22 cellular contexts compared by ENCODE assay signal in the genomic region with DNA sequence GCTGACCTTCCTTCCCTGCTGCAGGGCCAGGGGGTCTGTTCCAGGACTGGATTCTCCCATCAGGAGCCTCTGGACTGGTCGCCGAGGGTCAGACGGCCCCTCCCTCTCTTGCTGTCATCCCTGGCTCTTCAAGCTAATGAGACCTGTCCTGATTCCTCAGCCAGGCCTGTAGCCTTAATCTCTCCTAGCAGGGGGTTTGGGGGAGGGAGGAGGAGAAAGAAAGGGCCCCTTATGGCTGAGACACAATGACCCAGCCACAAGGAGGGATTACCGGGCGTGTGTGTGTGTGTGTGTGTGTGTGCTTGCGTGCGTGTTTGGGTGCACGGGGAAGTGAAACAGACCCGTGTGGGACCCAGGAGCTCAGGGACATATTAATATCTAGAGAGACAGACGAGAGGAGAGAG. TPM values are rescaled to one million over a fixed set of nuclear protein-coding genes. Genes with fewer than 3 reads are reported as not detected.
DNase-seq lines count a peak whose midpoint lies in the region; ATAC-seq and TF ChIP-seq lines count a peak whose summit lies in the region.
"Had no signal": no experiment of that assay in that cellular context is flagged by ENCODE, and none has a peak within 500 bp of the region (broad histone marks: within the 10 kb centered on the region; RNA-seq: fewer than 3 reads in every experiment).

No MANE protein-coding gene starts in this region.

- no peak overlapping the region for H2BK120ac ChIP-seq in mesendoderm (ENCODE audit: low read depth, low read length)

- no peak overlapping the region for H2BK15ac ChIP-seq in mesendoderm (replicated peaks; ENCODE audit: low read depth)

- no peak overlapping the region for H4K5ac ChIP-seq in mesendoderm (ENCODE audit: low read length)

- H3K27ac ChIP-seq in BLaER1 treated with 17β-estradiol and CSF1 and Interleukin-3, amounts not matched to agents 10 nM and 100 nM: no peak overlapping the region
- H3K27ac ChIP-seq in HEK293 (ENCODE audit: extremely low read depth, low read depth, low read length): no peak overlapping the region
- no peak overlapping the region for H3K27ac ChIP-seq in mesendoderm (ENCODE audit: low read depth, low read length)
- H3K27ac ChIP-seq: adrenal gland, pancreas, skin epidermis had no signal

- no peak for ATAC-seq in HG02610 (IDR thresholded peaks at IDR 0.05; ENCODE audit: unreplicated experiment)
- ATAC-seq: pancreas had no signal

- no peak overlapping the region for H3K4ac ChIP-seq in mesendoderm (ENCODE audit: low read depth, low read length)

- peaks cover 11 to 28% (median 20%) of the 10 kb centered on the region in 11 experiments for H3K27me3 ChIP-seq in BLaER1 treated with 17β-estradiol and CSF1 and Interleukin-3, amounts not matched to agents 10 nM and 100 nM
- H3K27me3 ChIP-seq in mesendoderm (ENCODE audit: insufficient read depth, low read length, poor library complexity): no peaks in the 10 kb centered on the region
- H3K27me3 ChIP-seq: adrenal gland, pancreas had no signal

- no peaks in the 10 kb centered on the region for H3K79me1 ChIP-seq in mesendoderm (ENCODE audit: low read length)

- CTCF ChIA-PET in HEK293 (lab: Yijun Ruan, JAX): interaction anchor here (0.7 to 2.6 kb wide), 5 partner anchors 20 to 120 kb away, joined by 4 to 16 read pairs (median 4); no protein-coding TSS in a partner anchor
- CTCF ChIA-PET in activated naive CD4-positive, alpha-beta T cell treated with anti-CD3 and anti-CD28 coated beads for 36 hours (lab: Charles Lee): interaction anchor here (1.1 to 1.9 kb wide), 2 partner anchors 43 to 49 kb away, joined by 4 to 6 read pairs; no protein-coding TSS in a partner anchor

- peaks cover 0 to 11% (median 2%) of the 10 kb centered on the region in 10 experiments; a peak in 3 of 20 replicates for H3K4me1 ChIP-seq in BLaER1 treated with 17β-estradiol and CSF1 and Interleukin-3, amounts not matched to agents 10 nM and 100 nM
- no peaks in the 10 kb centered on the region for H3K4me1 ChIP-seq in HEK293 (ENCODE audit: control insufficient read depth, insufficient read depth, low read length)
- H3K4me1 ChIP-seq in mesendoderm (ENCODE audit: control insufficient read depth, low read depth, low read length): peaks cover 3% of the 10 kb centered on the region
- H3K4me1 ChIP-seq: adrenal gland, pancreas had no signal

- peak overlapping the region in 7 of 11 experiments; percentile 9 to 76 (median 28); a peak in 9 of 22 replicates for H3K4me2 ChIP-seq in BLaER1 treated with 17β-estradiol and CSF1 and Interleukin-3, amounts not matched to agents 10 nM and 100 nM
- no peak overlapping the region for H3K4me2 ChIP-seq in mesendoderm (ENCODE audit: low read length)

- no peak overlapping the region for H3K4me3 ChIP-seq in BLaER1 treated with 17β-estradiol and CSF1 and Interleukin-3, amounts not matched to agents 10 nM and 100 nM
- H3K4me3 ChIP-seq in HEK293 (ENCODE audit: low read depth, low read length) (no peak overlapping the region), WI38 (ENCODE audit: low read depth, low read length) (peak overlapping the region; percentile 8; the same call in 1 of the 2 replicates), mesendoderm (ENCODE audit: low read length) (no peak overlapping the region)
- H3K4me3 ChIP-seq: adrenal gland, pancreas, skin epidermis had no signal

- H3K27me3 Mint-ChIP-seq in activated naive CD4-positive, alpha-beta T cell treated with anti-CD3 and anti-CD28 coated beads for 36 hours (ENCODE audit: low read depth): peaks cover 22% of the 10 kb centered on the region
- peaks cover 30% of the 10 kb centered on the region for H3K27me3 Mint-ChIP-seq in activated naive CD8-positive, alpha-beta T cell treated with anti-CD3 and anti-CD28 coated beads for 36 hours

- no CpG with 5 or more reads among the region's 10 CpGs for WGBS in mesendoderm (ENCODE audit: extremely low coverage, insufficient coverage, low lambda C conversion rate)

- H3K36me3 Mint-ChIP-seq in activated naive CD4-positive, alpha-beta T cell treated with anti-CD3 and anti-CD28 coated beads for 36 hours (ENCODE audit: low read depth): no peaks in the 10 kb centered on the region
- no peaks in the 10 kb centered on the region for H3K36me3 Mint-ChIP-seq in activated naive CD8-positive, alpha-beta T cell treated with anti-CD3 and anti-CD28 coated beads for 36 hours

- no peak overlapping the region for H2AK5ac ChIP-seq in mesendoderm (ENCODE audit: low read length)

- no peak overlapping the region for H3K18ac ChIP-seq in mesendoderm (ENCODE audit: low read length)

- H3K56ac ChIP-seq in mesendoderm (ENCODE audit: low read length): no peak overlapping the region

- H3K4me1 Mint-ChIP-seq in activated naive CD4-positive, alpha-beta T cell treated with anti-CD3 and anti-CD28 coated beads for 36 hours (ENCODE audit: low read depth): no peaks in the 10 kb centered on the region
- no peaks in the 10 kb centered on the region for H3K4me1 Mint-ChIP-seq in activated naive CD8-positive, alpha-beta T cell treated with anti-CD3 and anti-CD28 coated beads for 36 hours

- POLR2A ChIA-PET in HEK293 (lab: Yijun Ruan, JAX): interaction anchor here (0.6 kb wide), 2 partner anchors 28 to 53 kb away, joined by 4 read pairs; no protein-coding TSS in a partner anchor

- no peaks in the 10 kb centered on the region for H3K79me2 ChIP-seq in mesendoderm (ENCODE audit: control insufficient read depth, insufficient read depth, low read length)

- intact Hi-C loops in activated naive CD4-positive, alpha-beta T cell treated with anti-CD3 and anti-CD28 coated beads for 36 hours (cut with micrococcal nuclease): no loop called here

- 0 out of 22 replicates have a peak, but pooled peaks cover 0 to 7% (median 0%) of the 10 kb centered on the region in 11 experiments for H4K20me1 ChIP-seq in BLaER1 treated with 17β-estradiol and CSF1 and Interleukin-3, amounts not matched to agents 10 nM and 100 nM

- no peak overlapping the region for H2BK5ac ChIP-seq in mesendoderm (ENCODE audit: low read length)

- H3K9me3 Mint-ChIP-seq in activated naive CD4-positive, alpha-beta T cell treated with anti-CD3 and anti-CD28 coated beads for 36 hours: no peaks in the 10 kb centered on the region
- H3K9me3 Mint-ChIP-seq in activated naive CD8-positive, alpha-beta T cell treated with anti-CD3 and anti-CD28 coated beads for 36 hours: no peaks in the 10 kb centered on the region
- H3K9me3 Mint-ChIP-seq: activated CD4-positive, alpha-beta T cell treated with anti-CD3 and anti-CD28 coated beads, Interleukin-2, amount 10 ng/mL, durations not matched to agents 24 days and 14 days; activated T-cell treated with anti-CD3 and anti-CD28 coated beads, Interleukin-2, amount 50 U/mL, for 24 hours had no signal

- no peak overlapping the region for H3K27ac Mint-ChIP-seq in activated naive CD4-positive, alpha-beta T cell treated with anti-CD3 and anti-CD28 coated beads for 36 hours
- H3K27ac Mint-ChIP-seq in activated naive CD8-positive, alpha-beta T cell treated with anti-CD3 and anti-CD28 coated beads for 36 hours: no peak overlapping the region
- H3K27ac Mint-ChIP-seq: activated CD4-positive, alpha-beta T cell treated with anti-CD3 and anti-CD28 coated beads, Interleukin-2, amount 10 ng/mL, durations not matched to agents 24 days and 14 days; activated T-cell treated with anti-CD3 and anti-CD28 coated beads, Interleukin-2, amount 50 U/mL, for 24 hours had no signal

- no peak overlapping the region for H4K8ac ChIP-seq in mesendoderm (ENCODE audit: low read depth, low read length)

- H3K9me3 ChIP-seq in BLaER1 treated with 17β-estradiol and CSF1 and Interleukin-3, amounts not matched to agents 10 nM and 100 nM (replicated peaks in 1 of 11): no peaks in the 10 kb centered on the region
- no peaks in the 10 kb centered on the region for H3K9me3 ChIP-seq in HEK293 (ENCODE audit: control insufficient read depth, insufficient read depth, low read depth, low read length)
- H3K9me3 ChIP-seq: adrenal gland, pancreas had no signal

- no peak overlapping the region for H3K23ac ChIP-seq in mesendoderm (ENCODE audit: low read length)

- TF ChIP-seq CTCF in HEK293 (tag by site-specific recombination; IDR thresholded peaks at IDR 0.05): no peak
- no peak for TF ChIP-seq CTCF in WI38 (IDR thresholded peaks at IDR 0.05; ENCODE audit: low read depth, low read length)

- H3K9ac ChIP-seq in BLaER1 treated with 17β-estradiol and CSF1 and Interleukin-3, amounts not matched to agents 10 nM and 100 nM: peak overlapping the region in 1 of 11 experiments; percentile 6; a peak in 1 of 22 replicates
- H3K9ac ChIP-seq in mesendoderm (ENCODE audit: low read length): no peak overlapping the region

- H3K4me3 Mint-ChIP-seq in activated naive CD4-positive, alpha-beta T cell treated with anti-CD3 and anti-CD28 coated beads for 36 hours: no peak overlapping the region
- H3K4me3 Mint-ChIP-seq in activated naive CD8-positive, alpha-beta T cell treated with anti-CD3 and anti-CD28 coated beads for 36 hours: no peak overlapping the region
- H3K4me3 Mint-ChIP-seq: activated CD4-positive, alpha-beta T cell treated with anti-CD3 and anti-CD28 coated beads, Interleukin-2, amount 10 ng/mL, durations not matched to agents 24 days and 14 days; activated T-cell treated with anti-CD3 and anti-CD28 coated beads, Interleukin-2, amount 50 U/mL, for 24 hours had no signal

- H3K36me3 ChIP-seq in BLaER1 treated with 17β-estradiol and CSF1 and Interleukin-3, amounts not matched to agents 10 nM and 100 nM: no peaks in the 10 kb centered on the region
- H3K36me3 ChIP-seq in HEK293 (ENCODE audit: control insufficient read depth in 2 of 2, insufficient read depth in 1 of 2, low read length in 2 of 2) (no peaks in the 10 kb centered on the region), mesendoderm (ENCODE audit: control insufficient read depth, insufficient read depth, low read length) (no peaks in the 10 kb centered on the region)
- H3K36me3 ChIP-seq: adrenal gland, pancreas had no signal

- DNase-seq in mesendoderm (peak; percentile 92), NCI-H510A treated with DMSO at 0.1 percent for 48 hours (lab: John Stamatoyannopoulos, UW) (no peak)
- DNase-seq in activated naive CD4-positive, alpha-beta T cell treated with anti-CD3 and anti-CD28 coated beads for 36 hours: no peak
- DNase-seq in activated naive CD8-positive, alpha-beta T cell treated with anti-CD3 and anti-CD28 coated beads for 36 hours: no peak
- DNase-seq: activated CD4-positive, alpha-beta T cell treated with anti-CD3 and anti-CD28 coated beads, Interleukin-2, amount 10 ng/mL, durations not matched to agents 24 days and 14 days; activated T-cell treated with anti-CD3 and anti-CD28 coated beads, Interleukin-2, amount 50 U/mL, for 24 hours; adrenal gland; COR-L47; NCI-H2081; NCI-H774; pancreas; Right ventricle myocardium superior; T1000 had no signal

RNA-seq across cellular contexts. Expression of gene CRX, which starts 1.9 kb away (rescaled TPM):
- not detected for polyA plus RNA-seq in mesendoderm (2013, experiment 1 of 2)
- 0.04 TPM for polyA plus RNA-seq in mesendoderm (2013, experiment 2 of 2)
- total RNA-seq in activated naive CD4-positive, alpha-beta T cell treated with anti-CD3 and anti-CD28 coated beads for 36 hours: not detected
- total RNA-seq in activated naive CD8-positive, alpha-beta T cell treated with anti-CD3 and anti-CD28 coated beads for 36 hours: not detected
- total RNA-seq: activated CD4-positive, alpha-beta T cell treated with anti-CD3 and anti-CD28 coated beads, Interleukin-2, amount 10 ng/mL, durations not matched to agents 24 days and 14 days; adrenal gland; cerebellum; kidney epithelial cell; mononuclear cell; pancreas; Right ventricle myocardium superior; urinary bladder had no signal
- polyA plus RNA-seq: pancreas, urinary bladder had no signal

RNA-seq across cellular contexts. Expression of gene TPRX1, which starts 15.5 kb away (rescaled TPM):
- polyA plus RNA-seq in mesendoderm (2013, experiment 1 of 2): 0.03 TPM
- polyA plus RNA-seq in mesendoderm (2013, experiment 2 of 2): 0.04 TPM
- total RNA-seq in activated naive CD4-positive, alpha-beta T cell treated with anti-CD3 and anti-CD28 coated beads for 36 hours: not detected
- not detected for total RNA-seq in activated naive CD8-positive, alpha-beta T cell treated with anti-CD3 and anti-CD28 coated beads for 36 hours
- total RNA-seq: activated CD4-positive, alpha-beta T cell treated with anti-CD3 and anti-CD28 coated beads, Interleukin-2, amount 10 ng/mL, durations not matched to agents 24 days and 14 days; adrenal gland; cerebellum; kidney epithelial cell; mononuclear cell; pancreas; Right ventricle myocardium superior; urinary bladder had no signal
- polyA plus RNA-seq: adrenal gland, pancreas, urinary bladder had no signal

RNA-seq across cellular contexts. Expression of gene TPRX2, which starts 39.2 kb away (rescaled TPM):
- polyA plus RNA-seq in mesendoderm (2013, experiment 1 of 2): not detected
- polyA plus RNA-seq in mesendoderm (2013, experiment 2 of 2): not detected
- total RNA-seq in activated naive CD4-positive, alpha-beta T cell treated with anti-CD3 and anti-CD28 coated beads for 36 hours: not detected
- total RNA-seq in activated naive CD8-positive, alpha-beta T cell treated with anti-CD3 and anti-CD28 coated beads for 36 hours: not detected
- total RNA-seq: activated CD4-positive, alpha-beta T cell treated with anti-CD3 and anti-CD28 coated beads, Interleukin-2, amount 10 ng/mL, durations not matched to agents 24 days and 14 days; adrenal gland; cerebellum; kidney epithelial cell; mononuclear cell; pancreas; Right ventricle myocardium superior; urinary bladder had no signal
- polyA plus RNA-seq: adrenal gland, pancreas, urinary bladder had no signal

RNA-seq across cellular contexts. Expression of gene SELENOW, which starts 41.3 kb away (rescaled TPM):
- polyA plus RNA-seq in mesendoderm (2013, experiment 1 of 2): 441 TPM
- 434 TPM for polyA plus RNA-seq in mesendoderm (2013, experiment 2 of 2)
- total RNA-seq in activated naive CD4-positive, alpha-beta T cell treated with anti-CD3 and anti-CD28 coated beads for 36 hours: 100 to 1,000 TPM; 146 to 149 TPM
- 100 to 1,000 TPM in 1 of 2 experiments, 10 to 100 TPM in 1; 99.1 to 107 TPM for total RNA-seq in activated naive CD8-positive, alpha-beta T cell treated with anti-CD3 and anti-CD28 coated beads for 36 hours
